ENCODE assay signal across 24 cellular contexts in the genomic region with DNA sequence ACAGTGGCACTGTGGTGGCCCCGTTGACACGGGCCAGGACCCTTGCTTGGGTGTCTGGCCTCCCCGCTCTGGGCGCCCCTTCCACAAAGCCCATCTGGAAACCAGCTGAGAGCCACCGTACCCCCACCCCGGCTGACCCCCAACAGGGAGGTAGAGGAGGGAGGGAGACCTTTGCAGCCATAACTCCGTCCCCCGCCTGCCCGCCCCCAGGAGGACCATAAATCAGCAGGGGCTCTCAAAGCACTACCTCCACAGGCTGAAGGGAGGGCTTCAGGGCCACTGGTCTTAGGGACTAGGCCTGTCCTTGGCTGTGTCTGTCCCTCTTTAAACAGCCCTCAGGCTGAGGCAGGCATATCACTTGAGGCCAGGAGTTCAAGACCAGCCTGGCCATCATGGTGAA. TPM values are rescaled to one million over a fixed set of nuclear protein-coding genes. Genes with fewer than 3 reads are reported as not detected.
DNase-seq lines count a peak whose midpoint lies in the region.
"Had no signal": no experiment of that assay in that cellular context is flagged by ENCODE, and none has a peak within 500 bp of the region (broad histone marks: within the 10 kb centered on the region; RNA-seq: fewer than 3 reads in every experiment).

No MANE protein-coding gene starts in this region.

- H3K4me1 ChIP-seq in neuronal stem cell (ENCODE audit: control insufficient read depth in 2 of 2, insufficient read depth in 1 of 2, low read depth in 1 of 2, low read length in 2 of 2), result peaks cover 3 to 7% of the 10 kb centered on the region in 2 donors
- H3K4me1 ChIP-seq: BE2C had no signal

- H3K27ac ChIP-seq in neuronal stem cell (replicated peaks; ENCODE audit: low read length), result no peak overlapping the region
- H3K27ac ChIP-seq: BLaER1 had no signal

- H3K9me3 ChIP-seq in neuronal stem cell (replicated peaks in 1 of 2; ENCODE audit: control insufficient read depth in 2 of 2, insufficient read depth in 1 of 2, low read depth in 1 of 2, low read length in 2 of 2), result peaks cover 3 to 4% of the 10 kb centered on the region in 2 donors
- H3K9me3 ChIP-seq: BE2C, BLaER1 had no signal

- no peak overlapping the region for H2AFZ ChIP-seq in neuronal stem cell (ENCODE audit: low read length)

- no peak overlapping the region for H3K4me3 ChIP-seq in neuronal stem cell (ENCODE audit: low read length in 2 of 2)
- H3K4me3 ChIP-seq: GM12878 had no signal

- no CpG with 5 or more reads among the region's 9 CpGs for WGBS in neuronal stem cell (ENCODE audit: extremely low coverage in 2 of 2, insufficient read length in 2 of 2, insufficient replicate concordance in 1 of 2), 2 donors

- no peaks in the 10 kb centered on the region for H3K36me3 ChIP-seq in neuronal stem cell (replicated peaks in 1 of 2; ENCODE audit: control insufficient read depth in 2 of 2, insufficient read depth in 2 of 2, low read length in 2 of 2)
- H3K36me3 ChIP-seq: BE2C, BLaER1 had no signal

- peak overlapping the region; percentile 100 for H3K23ac ChIP-seq in neuronal stem cell (ENCODE audit: low read depth, low read length, poor library complexity)

- no peaks in the 10 kb centered on the region for H3K79me1 ChIP-seq in neuronal stem cell (ENCODE audit: low read depth, low read length)

- H2AK5ac ChIP-seq in neuronal stem cell (ENCODE audit: low read depth, low read length), result peak overlapping the region; percentile 60

- H3K4me2 ChIP-seq in neuronal stem cell (ENCODE audit: insufficient read depth, low read length, poor library complexity, severe bottlenecking), result no peak overlapping the region

- peaks cover 9 to 76% (median 27%) of the 10 kb centered on the region in 3 experiments for H3K27me3 ChIP-seq in neuronal stem cell (ENCODE audit: control insufficient read depth in 3 of 3, insufficient read depth in 3 of 3, low read depth in 1 of 3, low read length in 3 of 3)

- H2BK5ac ChIP-seq in neuronal stem cell (ENCODE audit: low read length), result no peak overlapping the region

- no peak overlapping the region for H2BK12ac ChIP-seq in neuronal stem cell (ENCODE audit: low read length)

- no peak overlapping the region for H3K18ac ChIP-seq in neuronal stem cell (ENCODE audit: low read length)

- DNase-seq in NCI-H69 (lab: John Stamatoyannopoulos, UW) (peak; percentile 63), left kidney (ENCODE audit: low read depth, low spot score) (peak; percentile 78), neuronal stem cell (ENCODE audit: low spot score) (no peak), NCI-H2196 treated with DMSO at 0.1 percent for 48 hours (lab: John Stamatoyannopoulos, UW; ENCODE audit: unreplicated experiment) (no peak), NCI-H748 treated with DMSO at 0.1 percent for 48 hours (lab: John Stamatoyannopoulos, UW) (no peak), NK-92 (lab: John Stamatoyannopoulos, UW; ENCODE audit: unreplicated experiment) (no peak)
- DNase-seq: 8988T; ACHN; BE2C; C1 segment of cervical spinal cord; CD4-positive, alpha-beta memory T cell; CD4-positive, CD25-positive, alpha-beta regulatory T cell; CD8-positive, alpha-beta memory T cell; COR-L47; DMS 273 treated with DMSO at 0.1 percent for 48 hours; DMS53; DMS79; DND-41; EL; GDM1 had no signal

- no peak overlapping the region for H2BK120ac ChIP-seq in neuronal stem cell (ENCODE audit: low read depth, low read length)

- H3K4ac ChIP-seq in neuronal stem cell (ENCODE audit: low read length), result peak overlapping the region; percentile 10

- no peak overlapping the region for H3K9ac ChIP-seq in neuronal stem cell (ENCODE audit: low read depth, low read length, poor library complexity)
- H3K9ac ChIP-seq: BLaER1 had no signal

- H4K8ac ChIP-seq in neuronal stem cell (ENCODE audit: low read depth, low read length), result no peak overlapping the region

- H2BK15ac ChIP-seq in neuronal stem cell (ENCODE audit: low read length), result no peak overlapping the region

- H4K91ac ChIP-seq in neuronal stem cell (ENCODE audit: low read depth, low read length, poor library complexity), result no peak overlapping the region

- no peak overlapping the region for H3K14ac ChIP-seq in neuronal stem cell (ENCODE audit: low read length)

RNA-seq across cellular contexts. Expression of a gene that starts 8.4 kb away (rescaled TPM):
- polyA plus RNA-seq in neuronal stem cell (2013, experiment 1 of 2), result 2.5 TPM
- polyA plus RNA-seq in neuronal stem cell (2013, experiment 2 of 2), result 2.6 TPM
- polyA plus RNA-seq: CD4-positive, alpha-beta memory T cell; CD4-positive, CD25-positive, alpha-beta regulatory T cell; CD8-positive, alpha-beta memory T cell had no signal

RNA-seq across cellular contexts. Expression of a gene that starts 17.4 kb away (rescaled TPM):
- 23.1 TPM for polyA plus RNA-seq in neuronal stem cell (2013, experiment 1 of 2)
- 21.3 TPM for polyA plus RNA-seq in neuronal stem cell (2013, experiment 2 of 2)
- polyA plus RNA-seq: CD4-positive, alpha-beta memory T cell; CD4-positive, CD25-positive, alpha-beta regulatory T cell; CD8-positive, alpha-beta memory T cell had no signal

RNA-seq across cellular contexts. Expression of a gene that starts 28.8 kb away (rescaled TPM):
- 0.31 TPM for polyA plus RNA-seq in neuronal stem cell (2013, experiment 1 of 2)
- 0.26 TPM for polyA plus RNA-seq in neuronal stem cell (2013, experiment 2 of 2)
- polyA plus RNA-seq: AG04450; CD14-positive monocyte; CD4-positive, alpha-beta memory T cell; CD4-positive, CD25-positive, alpha-beta regulatory T cell; CD8-positive, alpha-beta memory T cell; GM12878 had no signal

Comparison
In these comparisons a context has a peak if more than half of its experiments do, and no peak if none do; other contexts are left out.
1. DNase-seq: peak in NCI-H69 (single experiment) and left kidney (single experiment); none in neuronal stem cell (single experiment), NCI-H2196 treated with DMSO at 0.1 percent for 48 hours (single experiment), NCI-H748 treated with DMSO at 0.1 percent for 48 hours (single experiment) and NK-92 (single experiment).